Comparison of ENCODE assay signal across 20 cellular contexts in the genomic region with DNA sequence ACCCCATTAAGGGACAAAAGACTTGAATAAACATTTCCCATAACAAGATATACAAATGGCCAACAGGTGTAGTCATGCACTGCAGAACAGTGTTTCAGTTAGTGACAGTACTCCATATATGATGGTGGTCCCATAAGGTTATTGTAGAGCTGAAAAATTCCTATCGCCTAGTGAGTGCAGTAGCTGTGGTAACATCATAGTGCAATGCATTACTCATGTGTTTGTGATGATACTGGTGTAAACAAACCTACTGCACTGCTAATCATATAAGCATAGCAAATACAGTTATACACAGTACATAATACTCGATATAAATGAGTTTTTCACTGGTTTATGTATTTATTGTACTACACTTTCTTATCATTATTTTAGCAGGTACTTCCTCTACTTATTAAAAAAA.
"Had no signal": no experiment of that assay in that cellular context is flagged by ENCODE, and none has a peak within 500 bp of the region (broad histone marks: within the 10 kb centered on the region; RNA-seq: fewer than 3 reads in every experiment).

No MANE protein-coding gene starts in this region.

- DNase-seq: dorsolateral prefrontal cortex; effector CD8-positive, alpha-beta T cell; gastrocnemius medialis; islet precursor cell; mammary epithelial cell; mucosa of descending colon; naive thymus-derived CD8-positive, alpha-beta T cell; psoas muscle; retina; right lobe of liver; spleen; stimulated activated CD4-positive, alpha-beta T cell treated with anti-CD3 and anti-CD28 coated beads, Interleukin-15, amount 100 ng/mL, for 24 hours; stimulated activated CD4-positive, alpha-beta T cell treated with anti-CD3 and anti-CD28 coated beads, Interleukin-1b, Interleukin-23, amount 100 ng/mL, for 48 hours; stimulated activated CD4-positive, alpha-beta T cell treated with anti-CD3 and anti-CD28 coated beads, Interleukin-4, amount 100 ng/mL, for 24 hours; testis; transverse colon had no signal

- H3K27ac ChIP-seq: coronary artery, dorsolateral prefrontal cortex, gastrocnemius medialis, neutrophil, psoas muscle, right lobe of liver, spleen, testis, transverse colon had no signal

- H3K4me3 ChIP-seq: coronary artery, dorsolateral prefrontal cortex, gastrocnemius medialis, mucosa of descending colon, psoas muscle, right lobe of liver, spleen, testis, transverse colon had no signal

- H3K27me3 ChIP-seq: gastrocnemius medialis, right lobe of liver, testis, transverse colon had no signal

- H3K4me1 ChIP-seq: gastrocnemius medialis, psoas muscle, right lobe of liver, spleen, testis, transverse colon had no signal

- H3K9me3 ChIP-seq: mucosa of descending colon, neutrophil, testis, transverse colon had no signal

- H3K36me3 ChIP-seq: gastrocnemius medialis, neutrophil, right lobe of liver, spleen, transverse colon had no signal

- ATAC-seq: gastrocnemius medialis; left lobe of liver; mucosa of descending colon; naive thymus-derived CD8-positive, alpha-beta T cell; psoas muscle; right lobe of liver; stimulated activated memory B cell treated with anti-CD40 and anti-IgM and Interleukin-4, amounts not matched to agents 10 μg/mL and 1 μg/mL and 100 μg/mL, for 72 hours had no signal
